Comparison of ENCODE assay signal across 21 cellular contexts in the genomic region with DNA sequence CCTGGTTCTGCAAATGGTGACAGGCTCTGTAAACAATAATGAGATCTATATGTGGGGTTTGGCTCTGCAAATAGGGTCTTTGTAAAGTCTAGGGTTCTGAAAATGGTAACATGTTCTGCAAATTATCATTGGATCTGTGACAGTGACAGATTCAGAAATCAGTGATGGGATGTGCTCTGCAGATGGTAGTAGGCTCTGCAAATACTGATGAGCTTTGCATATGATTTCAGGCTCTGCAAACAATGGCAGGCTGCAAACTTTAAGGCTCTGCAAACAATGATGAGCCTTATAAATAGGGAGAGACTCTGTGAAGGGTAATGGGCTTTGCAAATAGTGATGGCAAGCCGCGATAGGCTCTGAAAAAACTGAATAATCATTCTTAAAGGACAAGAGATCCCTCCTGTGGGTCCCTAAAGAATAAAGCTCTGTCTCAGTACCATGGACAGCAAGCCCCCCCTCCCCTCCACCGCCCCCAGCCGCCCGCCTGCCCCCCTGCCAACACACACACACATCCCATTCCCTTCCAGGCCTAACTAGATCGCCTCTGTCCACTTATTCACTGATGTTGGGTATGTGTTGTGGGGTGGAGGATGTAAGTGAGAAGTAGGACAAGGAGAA. TPM values are rescaled to one million over a fixed set of nuclear protein-coding genes. Genes with fewer than 3 reads are reported as not detected.
DNase-seq lines count a peak whose midpoint lies in the region; ATAC-seq and TF ChIP-seq lines count a peak whose summit lies in the region.
"Had no signal": no experiment of that assay in that cellular context is flagged by ENCODE, and none has a peak within 500 bp of the region (broad histone marks: within the 10 kb centered on the region; RNA-seq: fewer than 3 reads in every experiment).

No MANE protein-coding gene starts in this region.

- 74% methylated on average over 6 of the region's 6 CpGs for WGBS in SK-N-SH (ENCODE audit: low lambda C conversion rate)
- WGBS in suprapubic skin = 48% methylated on average over 6 of the region's 6 CpGs

- no peak overlapping the region for H3K27ac Mint-ChIP-seq in neural progenitor cell

- no peaks in the 10 kb centered on the region for H4K20me1 ChIP-seq in SK-N-SH (ENCODE audit: insufficient read depth)
- no peaks in the 10 kb centered on the region for H4K20me1 ChIP-seq in OCI-LY3 (ENCODE audit: insufficient read depth, low read length)
- H4K20me1 ChIP-seq in neural progenitor cell (ENCODE audit: low read depth) = peaks cover 71% of the 10 kb centered on the region

- H3K27ac ChIP-seq in SK-N-SH (ENCODE audit: low read depth in 2 of 2, low read length in 1 of 2) (no peak overlapping the region), OCI-LY3 (ENCODE audit: low read length) (no peak overlapping the region), neural progenitor cell (no peak overlapping the region), suprapubic skin (no peak overlapping the region)
- H3K27ac ChIP-seq: 22Rv1 had no signal

- DNase-seq in SK-N-SH = no peak
- peak; percentile 80 for DNase-seq in H7
- peak; percentile 49 for DNase-seq in neural progenitor cell (ENCODE audit: low spot score)
- DNase-seq in hypothalamus (lab: John Stamatoyannopoulos, UW) = no peak
- DNase-seq in suprapubic skin (ENCODE audit: low spot score in 2 of 2) = no peak
- DNase-seq: AML-193; C1 segment of cervical spinal cord; Calu3; CD4-positive, alpha-beta memory T cell; COR-L47; DMS53; DMS79 treated with DMSO at 0.1 percent for 48 hours; GF-D8; GOT3; HCEC 1CT had no signal

- no peak overlapping the region for H3K4me3 ChIP-seq in SK-N-SH (ENCODE audit: low read depth in 2 of 2, low read length in 1 of 2)
- no peak overlapping the region for H3K4me3 ChIP-seq in H7 (ENCODE audit: insufficient read depth, low read depth, low read length)
- no peak overlapping the region for H3K4me3 ChIP-seq in OCI-LY3 (ENCODE audit: low read length)
- H3K4me3 ChIP-seq in neural progenitor cell = no peak overlapping the region
- H3K4me3 ChIP-seq in suprapubic skin = no peak overlapping the region

- H3K4me3 Mint-ChIP-seq in neural progenitor cell = no peak overlapping the region
- H3K4me3 Mint-ChIP-seq: CD4-positive, alpha-beta memory T cell had no signal

- H3K4me1 ChIP-seq in SK-N-SH (ENCODE audit: control insufficient read depth in 1 of 2, insufficient read depth in 2 of 2, low read depth in 1 of 2, low read length in 1 of 2) (peaks cover 0 to 12% of the 10 kb centered on the region in 2 experiments; a peak in 1 of 4 replicates), OCI-LY3 (ENCODE audit: low read length) (peaks cover 16% of the 10 kb centered on the region), neural progenitor cell (peaks cover 15% of the 10 kb centered on the region), suprapubic skin (peaks cover 2% of the 10 kb centered on the region)

- no peak for TF ChIP-seq POLR2A in suprapubic skin (IDR thresholded peaks at IDR 0.05)

- ATAC-seq in SK-N-SH treated with all-trans-retinoic acid at 6 μM for 48 hours (no peak), HG03280 (IDR thresholded peaks at IDR 0.05; ENCODE audit: unreplicated experiment) (no peak)

- H3K36me3 Mint-ChIP-seq in neural progenitor cell = no peaks in the 10 kb centered on the region
- H3K36me3 Mint-ChIP-seq: CD4-positive, alpha-beta memory T cell had no signal

- TF ChIP-seq CTCF in SK-N-SH (IDR thresholded peaks at IDR 0.05) (no peak), OCI-LY3 (IDR thresholded peaks at IDR 0.05; ENCODE audit: low read depth, low read length) (no peak), neural progenitor cell (IDR thresholded peaks at IDR 0.05) (no peak), suprapubic skin (IDR thresholded peaks at IDR 0.05) (no peak)

- H3F3A ChIP-seq in SK-N-SH (replicated peaks; ENCODE audit: insufficient read depth) (no peaks in the 10 kb centered on the region), neural progenitor cell (ENCODE audit: low read depth) (peaks cover 35% of the 10 kb centered on the region)

- CTCF ChIA-PET in SK-N-SH (lab: Yijun Ruan, JAX) = interaction anchor here (0.7 to 10.6 kb wide), 5 partner anchors 11 to 71 kb away, joined by 3 to 158 read pairs (median 5); a partner anchor contains a TSS

- H3K36me3 ChIP-seq in SK-N-SH (replicated peaks in 1 of 2; ENCODE audit: control insufficient read depth in 1 of 2, insufficient read depth in 2 of 2, low read length in 1 of 2) = no peaks in the 10 kb centered on the region
- no peaks in the 10 kb centered on the region for H3K36me3 ChIP-seq in H7 (replicated peaks; ENCODE audit: control insufficient read depth, insufficient read depth, low read length)
- no peaks in the 10 kb centered on the region for H3K36me3 ChIP-seq in OCI-LY3 (replicated peaks; ENCODE audit: low read depth, low read length)
- H3K36me3 ChIP-seq in neural progenitor cell = no peaks in the 10 kb centered on the region
- no peaks in the 10 kb centered on the region for H3K36me3 ChIP-seq in suprapubic skin

- H3K4me1 Mint-ChIP-seq in neural progenitor cell = peaks cover 40% of the 10 kb centered on the region

- no peaks in the 10 kb centered on the region for H3K27me3 ChIP-seq in SK-N-SH (ENCODE audit: insufficient read depth)
- peaks cover 52% of the 10 kb centered on the region for H3K27me3 ChIP-seq in H7 (ENCODE audit: control insufficient read depth, insufficient read depth, low read length)
- H3K27me3 ChIP-seq in OCI-LY3 (ENCODE audit: low read depth, low read length) = no peaks in the 10 kb centered on the region
- peaks cover 100% of the 10 kb centered on the region for H3K27me3 ChIP-seq in neural progenitor cell
- H3K27me3 ChIP-seq in suprapubic skin = peaks cover 29% of the 10 kb centered on the region

- H3K9ac ChIP-seq in SK-N-SH (no peak overlapping the region), OCI-LY3 (ENCODE audit: low read length) (no peak overlapping the region), neural progenitor cell (no peak overlapping the region)

- peaks cover 58% of the 10 kb centered on the region for H3K27me3 Mint-ChIP-seq in neural progenitor cell (ENCODE audit: insufficient read depth, low read depth)

- POLR2A ChIA-PET in SK-N-SH (lab: Yijun Ruan, JAX) = no interaction called here

- no peak overlapping the region for H2AFZ ChIP-seq in SK-N-SH (ENCODE audit: low read depth)
- H2AFZ ChIP-seq in OCI-LY3 (ENCODE audit: low read depth, low read length) = no peak overlapping the region
- H2AFZ ChIP-seq in neural progenitor cell (replicated peaks) = no peak overlapping the region

- H3K9me3 ChIP-seq in SK-N-SH (no peaks in the 10 kb centered on the region), OCI-LY3 (ENCODE audit: insufficient read depth, low read length) (no peaks in the 10 kb centered on the region), neural progenitor cell (ENCODE audit: low read depth) (no peaks in the 10 kb centered on the region), suprapubic skin (no peaks in the 10 kb centered on the region)

- no peaks in the 10 kb centered on the region for H3K79me2 ChIP-seq in SK-N-SH (ENCODE audit: insufficient read depth)
- no peaks in the 10 kb centered on the region for H3K79me2 ChIP-seq in OCI-LY3 (ENCODE audit: low read length)
- no peaks in the 10 kb centered on the region for H3K79me2 ChIP-seq in neural progenitor cell (ENCODE audit: low read depth)

- no peak for TF ChIP-seq EP300 in SK-N-SH (IDR thresholded peaks at IDR 0.05; ENCODE audit: borderline replicate concordance in 1 of 2, low read depth in 1 of 2, low read length in 1 of 2)
- TF ChIP-seq EP300 in suprapubic skin (IDR thresholded peaks at IDR 0.05) = no peak

- H3K4me2 ChIP-seq in SK-N-SH (no peak overlapping the region), OCI-LY3 (ENCODE audit: low read length) (peak overlapping the region; percentile 58), neural progenitor cell (no peak overlapping the region)

- no peak for TF ChIP-seq RAD21 in SK-N-SH (IDR thresholded peaks at IDR 0.05; ENCODE audit: low read length)

- H3K9me2 ChIP-seq in SK-N-SH = no peaks in the 10 kb centered on the region

- no peaks in the 10 kb centered on the region for H3K9me3 Mint-ChIP-seq in neural progenitor cell
- H3K9me3 Mint-ChIP-seq: CD4-positive, alpha-beta memory T cell had no signal

TF ChIP-seq in SK-N-SH, 30 proteins besides CTCF, POLR2A, EP300 and RAD21 (continues in another document):
- no peak for TF ChIP-seq JUND (IDR thresholded peaks at IDR 0.05)

TF ChIP-seq in SK-N-SH treated with all-trans-retinoic acid at 6 μM for 48 hours, 23 proteins besides CTCF, POLR2A, EP300 and RAD21 (continues in another document):
- TF ChIP-seq PPARA (CRISPR knock-in tag; IDR thresholded peaks at IDR 0.05; ENCODE audit: borderline replicate concordance) (no peak), ARNTL (CRISPR knock-in tag; IDR thresholded peaks at IDR 0.05; ENCODE audit: borderline replicate concordance, low read depth) (no peak), SNAI2 (CRISPR knock-in tag; IDR thresholded peaks at IDR 0.05) (no peak), TCF4 (CRISPR knock-in tag; IDR thresholded peaks at IDR 0.05; ENCODE audit: borderline replicate concordance) (no peak), TOX (CRISPR knock-in tag; IDR thresholded peaks at IDR 0.05; ENCODE audit: borderline replicate concordance) (no peak), ISL1 (CRISPR knock-in tag; IDR thresholded peaks at IDR 0.05) (no peak), CSDC2 (CRISPR knock-in tag; IDR thresholded peaks at IDR 0.05) (no peak), ZFP3 (CRISPR knock-in tag; IDR thresholded peaks at IDR 0.05) (no peak)
- TF ChIP-seq, protein P1, sequence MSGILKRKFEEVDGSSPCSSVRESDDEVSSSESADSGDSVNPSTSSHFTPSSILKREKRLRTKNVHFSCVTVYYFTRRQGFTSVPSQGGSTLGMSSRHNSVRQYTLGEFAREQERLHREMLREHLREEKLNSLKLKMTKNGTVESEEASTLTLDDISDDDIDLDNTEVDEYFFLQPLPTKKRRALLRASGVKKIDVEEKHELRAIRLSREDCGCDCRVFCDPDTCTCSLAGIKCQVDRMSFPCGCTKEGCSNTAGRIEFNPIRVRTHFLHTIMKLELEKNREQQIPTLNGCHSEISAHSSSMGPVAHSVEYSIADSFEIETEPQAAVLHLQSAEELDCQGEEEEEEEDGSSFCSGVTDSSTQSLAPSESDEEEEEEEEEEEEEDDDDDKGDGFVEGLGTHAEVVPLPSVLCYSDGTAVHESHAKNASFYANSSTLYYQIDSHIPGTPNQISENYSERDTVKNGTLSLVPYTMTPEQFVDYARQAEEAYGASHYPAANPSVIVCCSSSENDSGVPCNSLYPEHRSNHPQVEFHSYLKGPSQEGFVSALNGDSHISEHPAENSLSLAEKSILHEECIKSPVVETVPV (CRISPR knock-in tag; IDR thresholded peaks at IDR 0.05) = no peak

RNA-seq across cellular contexts. Expression of gene DMBX1, which starts 17.6 kb away (rescaled TPM):
- not detected in 2 replicates for polyA plus RNA-seq in SK-N-SH (2012; rRNA removed)
- polyA plus RNA-seq in SK-N-SH (2012; cell fraction: cytosol; rRNA removed) = 0.01 TPM in 1 of 2 replicates, not detected in the other
- not detected in 2 replicates for polyA plus RNA-seq in SK-N-SH (2012; cell fraction: nucleus; rRNA removed)
- total RNA-seq in H7 (2014; rRNA removed; shearing (Covaris generic)) = 4.2 and 5.4 TPM in 2 replicates
- total RNA-seq in neural progenitor cell (ENCODE audit: low replicate concordance) (0.06 and 0.56 TPM in 2 replicates), suprapubic skin (under 1 TPM in 3 of 4 donors, not detected in 1; 0.25 to 0.55 (median 0.30) TPM)
- total RNA-seq: CD4-positive, alpha-beta memory T cell had no signal
- polyA plus RNA-seq: AG04450; BJ; CD4-positive, alpha-beta memory T cell had no signal

Comparison
In these comparisons a context has a peak if more than half of its experiments do, and no peak if none do; other contexts are left out.
1. DNase-seq: peak in H7 (single experiment) and neural progenitor cell (single experiment); none in SK-N-SH (single experiment), hypothalamus (0 of 51) and suprapubic skin (0 of 2).